In the genomic region with DNA sequence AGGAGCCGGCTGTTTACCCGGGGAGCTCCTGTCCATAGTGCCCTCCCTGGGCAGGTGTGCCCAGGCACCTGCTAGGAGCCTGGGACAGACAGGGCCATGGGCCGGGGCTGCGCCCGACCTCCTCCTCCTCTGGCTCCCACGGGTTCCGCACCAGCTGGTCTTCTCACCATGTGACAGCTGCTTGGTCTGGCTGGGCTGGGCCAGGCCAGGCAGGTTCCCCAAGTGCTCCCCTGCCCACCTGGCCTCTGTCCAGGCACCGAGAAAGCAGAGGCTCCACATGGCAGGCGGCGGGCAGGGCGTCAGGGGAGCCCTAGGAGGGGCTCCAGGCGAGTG, we compare ENCODE assay signal across 26 cellular contexts. TPM values are rescaled to one million over a fixed set of nuclear protein-coding genes. Genes with fewer than 3 reads are reported as not detected.
DNase-seq lines count a peak whose midpoint lies in the region; ATAC-seq lines count a peak whose summit lies in the region.
"Had no signal": no experiment of that assay in that cellular context is flagged by ENCODE, and none has a peak within 500 bp of the region (broad histone marks: within the 10 kb centered on the region; RNA-seq: fewer than 3 reads in every experiment).

No MANE protein-coding gene starts in this region.

- peak overlapping the region; percentile 30 for H3K27ac ChIP-seq in angular gyrus (ENCODE audit: low read depth, low read length)
- H3K27ac ChIP-seq in temporal lobe (ENCODE audit: low read depth, low read length): peak overlapping the region; percentile 44
- H3K27ac ChIP-seq: breast epithelium, gastrocnemius medialis had no signal

- DNase-seq in SHP77 (lab: John Stamatoyannopoulos, UW) (peak; percentile 36 to 79), SHP77 treated with DMSO at 0.1 percent for 48 hours (lab: John Stamatoyannopoulos, UW) (no peak), NCI-H2196 (lab: John Stamatoyannopoulos, UW; ENCODE audit: unreplicated experiment) (peak; percentile 70), hippocampal formation (lab: John Stamatoyannopoulos, UW) (no peak)
- no peak for DNase-seq in activated naive CD4-positive, alpha-beta T cell (lab: John Stamatoyannopoulos, UW)
- DNase-seq: activated CD4-positive, alpha-beta T cell treated with anti-CD3 and anti-CD28 coated beads, Interleukin-2, amount 10 ng/mL, durations not matched to agents 24 days and 14 days; activated CD8-positive, alpha-beta memory T cell treated with anti-CD3 and anti-CD28 coated beads for 24 hours; activated T-cell treated with anti-CD3 and anti-CD28 coated beads for 4 hours; CD8-positive, alpha-beta memory T cell; effector CD4-positive, alpha-beta T cell; gastrocnemius medialis; kidney glomerular epithelial cell; NCI-H2029; NCI-H510A treated with DMSO at 0.1 percent for 48 hours; SIG-M5; stimulated activated CD4-positive, alpha-beta T cell treated with anti-CD3 and anti-CD28 coated beads, Interleukin-15, amount 100 ng/mL, for 24 hours; T-helper 9 cell had no signal

- ATAC-seq in GM21619 (IDR thresholded peaks at IDR 0.05; ENCODE audit: unreplicated experiment): no peak
- ATAC-seq: activated naive CD4-positive, alpha-beta T cell treated with anti-CD3 and anti-CD28 coated beads, Interleukin-2, amount 50 U/mL, for 72 hours; HCT116; stimulated activated effector memory CD8-positive, alpha-beta T cell treated with anti-CD3 and anti-CD28 coated beads, Interleukin-12 subunit alpha, Interleukin-12 subunit beta, amount 100 ng/mL, for 72 hours had no signal

RNA-seq across cellular contexts. Expression of a gene that starts 60.0 kb away (rescaled TPM):
- 75.5 TPM for total RNA-seq in temporal lobe
- total RNA-seq: activated naive CD4-positive, alpha-beta T cell treated with anti-CD3 and anti-CD28 coated beads, Interleukin-2, amount 50 U/mL, for 72 hours; B cell; CD8-positive, alpha-beta memory T cell; myocyte had no signal

Comparison
In these comparisons a context has a peak if more than half of its experiments do, and no peak if none do; other contexts are left out.
1. DNase-seq: peak in SHP77 (2 of 2) and NCI-H2196 (single experiment); none in SHP77 treated with DMSO at 0.1 percent for 48 hours (single experiment), hippocampal formation (0 of 2) and activated naive CD4-positive, alpha-beta T cell (0 of 4).